ENCODE assay signal across 8 cellular contexts in the genomic region with DNA sequence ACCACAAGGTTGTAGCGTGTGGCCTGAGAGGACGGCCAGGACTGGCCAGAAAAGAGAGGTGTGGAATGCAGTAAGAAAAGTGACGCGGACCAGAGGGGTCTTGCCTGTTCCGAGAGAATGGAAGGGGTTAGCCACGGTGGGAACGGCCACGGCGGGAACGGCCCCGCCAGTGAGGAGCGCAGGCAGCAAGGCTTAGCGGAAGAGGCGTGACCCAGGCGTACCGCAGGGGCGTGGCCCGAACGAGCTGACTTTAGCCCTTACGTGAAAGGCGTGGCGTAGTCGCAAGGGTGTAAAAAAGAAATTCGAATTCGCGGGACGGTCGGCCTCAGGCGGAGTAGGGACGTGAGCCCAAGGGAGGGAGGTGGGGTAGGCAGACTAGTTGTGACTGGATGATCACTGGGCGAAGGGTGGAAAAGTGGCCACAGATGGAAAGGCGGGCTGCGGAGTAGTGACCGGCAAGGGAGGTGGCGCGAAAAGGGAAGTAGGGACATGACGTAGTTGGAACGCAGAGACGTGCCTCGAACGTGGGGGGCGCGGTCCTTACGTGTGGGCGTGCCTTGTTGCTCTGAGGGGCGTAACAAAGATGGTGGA. TPM values are rescaled to one million over a fixed set of nuclear protein-coding genes. Genes with fewer than 3 reads are reported as not detected.
DNase-seq lines count a peak whose midpoint lies in the region; ATAC-seq and TF ChIP-seq lines count a peak whose summit lies in the region.

No MANE protein-coding gene starts in this region.

- no peak overlapping the region for H3K4me3 Mint-ChIP-seq in H9

- peak overlapping the region; percentile 24 for H2BK5ac ChIP-seq in H9 (ENCODE audit: insufficient read length, low read length)

- WGBS in H9 (ENCODE audit: extremely low coverage, insufficient read length, low lambda C conversion rate): no CpG with 5 or more reads among the region's 46 CpGs

- peak; percentile 80 for ATAC-seq in RWPE2 (ENCODE audit: low read depth)

- no peaks in the 10 kb centered on the region for H3K9me3 ChIP-seq in H9 (ENCODE audit: control insufficient read depth, low read depth, low read length)
- H3K9me3 ChIP-seq in RWPE2 (ENCODE audit: severe bottlenecking): no peaks in the 10 kb centered on the region
- H3K9me3 ChIP-seq in neuron (ENCODE audit: low read length): no peaks in the 10 kb centered on the region

- peak overlapping the region; percentile 34 for H3K56ac ChIP-seq in H9 (ENCODE audit: insufficient read length, low read depth, low read length)

- no peak overlapping the region for H3K23ac ChIP-seq in H9 (ENCODE audit: insufficient read length, low read depth, low read length)

- peak overlapping the region; percentile 95 for H3K14ac ChIP-seq in H9 (ENCODE audit: insufficient read depth, low read length)

- H2AFZ ChIP-seq in H9 (ENCODE audit: low read length) (no peak overlapping the region), neuron (ENCODE audit: low read depth, low read length) (peak overlapping the region; percentile 23)

- peak overlapping the region; percentile 78 for H3K4me3 ChIP-seq in RWPE2 (ENCODE audit: severe bottlenecking)
- peak overlapping the region; percentile 62 for H3K4me3 ChIP-seq in neuron (ENCODE audit: low read length)

- H3K4ac ChIP-seq in H9 (ENCODE audit: low read depth, low read length): no peak overlapping the region

- DNase-seq in G401 (ENCODE audit: low spot score) (peak; percentile 93), H9 (peak; percentile 86), M059J (ENCODE audit: low read depth) (peak; percentile 91), RWPE2 (ENCODE audit: low spot score) (peak; percentile 78), foreskin melanocyte (peak; percentile 86), stromal cell of bone marrow (ENCODE audit: low read depth) (peak; percentile 85)
- peak; percentile 94 for DNase-seq in activated effector memory CD4-positive, alpha-beta T cell treated with anti-CD3 and anti-CD28 coated beads, Interleukin-2, amount 50 U/mL, for 16 hours

- H3K79me1 ChIP-seq in H9 (ENCODE audit: insufficient read depth, low read depth, low read length, poor library complexity, severe bottlenecking): no peaks in the 10 kb centered on the region

- H2BK20ac ChIP-seq in H9 (ENCODE audit: low read depth, low read length, poor library complexity, severe bottlenecking): no peak overlapping the region

- H4K20me1 ChIP-seq in H9 (ENCODE audit: control insufficient read depth, insufficient read depth, insufficient read length): no peaks in the 10 kb centered on the region

- H3K27ac Mint-ChIP-seq in H9: no peak overlapping the region

- peaks cover 4 to 5% of the 10 kb centered on the region in 2 experiments; a peak in 3 of 5 replicates for H3K9me3 Mint-ChIP-seq in H9

- peaks cover 0 to 5% (median 5%) of the 10 kb centered on the region in 3 experiments; a peak in 6 of 7 replicates for H3K36me3 Mint-ChIP-seq in H9 (ENCODE audit: insufficient read depth in 1 of 3, low read depth in 3 of 3)

- no peak overlapping the region for H2BK120ac ChIP-seq in H9 (ENCODE audit: low read depth, low read length, poor library complexity, severe bottlenecking)

- peak overlapping the region; percentile 47 for H4K5ac ChIP-seq in H9 (ENCODE audit: insufficient read length, low read depth, low read length)

- no peak overlapping the region for H2BK15ac ChIP-seq in H9 (ENCODE audit: low read depth, low read length)

- peaks cover 13 to 14% of the 10 kb centered on the region in 2 experiments for H3K4me1 Mint-ChIP-seq in H9

- peaks cover 26% of the 10 kb centered on the region; the same call in 1 of the 2 replicates for H3K79me2 ChIP-seq in H9 (ENCODE audit: insufficient read depth, low read length)

- H3K27ac ChIP-seq in H9 (ENCODE audit: insufficient read length, low read depth, low read length) (peak overlapping the region; percentile 73), RWPE2 (ENCODE audit: poor library complexity, severe bottlenecking) (peak overlapping the region; percentile 79)

- no peaks in the 10 kb centered on the region for H3K23me2 ChIP-seq in H9 (ENCODE audit: insufficient read length, low read depth, low read length, poor library complexity, severe bottlenecking)

- peak overlapping the region; percentile 92 for H3K18ac ChIP-seq in H9 (ENCODE audit: insufficient read length, low read depth, low read length)

- TF ChIP-seq CTCF in H9 (conservative IDR thresholded peaks at IDR 0.05) (no peak), RWPE2 (IDR thresholded peaks at IDR 0.05; ENCODE audit: poor library complexity, severe bottlenecking) (no peak)

- no peaks in the 10 kb centered on the region for H3K27me3 ChIP-seq in H9 (ENCODE audit: insufficient read depth, low read length)
- no peaks in the 10 kb centered on the region for H3K27me3 ChIP-seq in RWPE2 (ENCODE audit: insufficient read depth, poor library complexity, severe bottlenecking)
- H3K27me3 ChIP-seq in neuron (ENCODE audit: insufficient read depth, low read length): no peaks in the 10 kb centered on the region

- H4K8ac ChIP-seq in H9 (replicated peaks; ENCODE audit: insufficient read length, low read depth, low read length): no peak overlapping the region

- H3K36me3 ChIP-seq in RWPE2 (ENCODE audit: low read depth) (peaks cover 2% of the 10 kb centered on the region; the same call in 1 of the 2 replicates), neuron (ENCODE audit: insufficient read depth, low read length) (no peaks in the 10 kb centered on the region)

- peak overlapping the region; percentile 93 for H3K9ac ChIP-seq in H9 (ENCODE audit: extremely low read depth, insufficient read length, low read length)

- in situ Hi-C loops in G401 (cut with HindIII; ENCODE audit: low sequenced_read_pairs): no loop called here

- H2BK12ac ChIP-seq in H9 (ENCODE audit: insufficient read length, low read depth, low read length): no peak overlapping the region

- H3K27me3 Mint-ChIP-seq in H9 (ENCODE audit: low read depth): no peaks in the 10 kb centered on the region; the same call in none of the 2 replicates

- peak overlapping the region; percentile 93 for H3K4me2 ChIP-seq in H9 (ENCODE audit: insufficient read depth, insufficient read length, low read length)

- H3K4me1 ChIP-seq in H9 (ENCODE audit: insufficient read depth, low read length): peaks cover 3% of the 10 kb centered on the region; the same call in 1 of the 2 replicates
- no peaks in the 10 kb centered on the region for H3K4me1 ChIP-seq in RWPE2 (ENCODE audit: insufficient read depth, poor library complexity, severe bottlenecking)
- H3K4me1 ChIP-seq in neuron (ENCODE audit: insufficient read depth, low read length): no peaks in the 10 kb centered on the region

- no peak overlapping the region for H4K91ac ChIP-seq in H9 (ENCODE audit: insufficient read length, low read depth, low read length)

- H2AK5ac ChIP-seq in H9 (ENCODE audit: insufficient read length, low read length): no peak overlapping the region

- H3T11ph ChIP-seq in H9 (ENCODE audit: low read length): no peak overlapping the region

RNA-seq across cellular contexts. Expression of a gene that starts 10.4 kb away (rescaled TPM):
- 0.06 TPM in 1 of 2 replicates, not detected in the other for total RNA-seq in G401 (2014; rRNA removed; shearing (Covaris generic))
- total RNA-seq in H9 (2021): 1.7 and 1.8 TPM in 2 replicates
- 2.8 and 4.4 TPM in 2 replicates for total RNA-seq in M059J (2014; rRNA removed; shearing (Covaris generic))

Comparison
In these comparisons a context has a peak if more than half of its experiments do, and no peak if none do; other contexts are left out.
1. Peak in every context shown above with its lines: DNase-seq, ATAC-seq, H3K4me3 ChIP-seq and H3K27ac ChIP-seq.